In genomic region chr2:86105969-86106945, GRCh38 we compare ENCODE assay signal across 1 cellular context.
TF ChIP-seq lines count a peak whose summit lies in the region.

Gene PTCD3, plus strand, starts transcription at chr2:86106235. Its CDS starts 13 bp downstream, at chr2:86106248.

TF ChIP-seq in K562, 482 proteins besides CTCF, POLR2A, EP300 and RAD21 (continued from another document and continues in another):
- TF ChIP-seq SREBF1 (IDR thresholded peaks at IDR 0.05; ENCODE audit: borderline replicate concordance, low read depth, low read length) (peak; percentile 31; the same call in 1 of the 2 replicates), JUND (IDR thresholded peaks at IDR 0.05; ENCODE audit: borderline replicate concordance, low read depth, low read length) (peak; percentile 95), JUND (tag; IDR thresholded peaks at IDR 0.05; ENCODE audit: borderline replicate concordance, low read depth, low read length) (no peak; the same call in 2 of the 3 replicates), GTF2E2 (tag; IDR thresholded peaks at IDR 0.05) (peak; percentile 72; the same call in 1 of the 2 replicates), PRPF4 (IDR thresholded peaks at IDR 0.05; ENCODE audit: insufficient read depth, low read depth, low read length, poor library complexity, severe bottlenecking) (no peak), NELFE (IDR thresholded peaks at IDR 0.05; ENCODE audit: insufficient read depth, insufficient read length) (no peak), NEUROD1 (IDR thresholded peaks at IDR 0.05; ENCODE audit: borderline replicate concordance, low read depth, low read length, partially characterized antibody) (peak; percentile 83), POLR3A (IDR thresholded peaks at IDR 0.05; ENCODE audit: borderline replicate concordance, extremely low read depth, insufficient read depth, insufficient read length) (no peak), NR3C1 (CRISPR knock-in tag; IDR thresholded peaks at IDR 0.05) (no peak), ZBTB26 (CRISPR knock-in tag; IDR thresholded peaks at IDR 0.05) (no peak), STAT5A (IDR thresholded peaks at IDR 0.05; ENCODE audit: borderline replicate concordance, low read length) (no peak), HMGXB4 (CRISPR knock-in tag; IDR thresholded peaks at IDR 0.05) (no peak; the same call in 1 of the 2 replicates), KLF10 (CRISPR knock-in tag; IDR thresholded peaks at IDR 0.05) (no peak), KAT2B (IDR thresholded peaks at IDR 0.05; ENCODE audit: low read depth, low read length) (no peak), RUNX1 (IDR thresholded peaks at IDR 0.05; ENCODE audit: low read depth) (no peak), ZNF583 (CRISPR knock-in tag; IDR thresholded peaks at IDR 0.05) (no peak), IFI16 (CRISPR knock-in tag; IDR thresholded peaks at IDR 0.05) (no peak), GTF2F1 (IDR thresholded peaks at IDR 0.05; ENCODE audit: low read depth, low read length) (peak; percentile 78), TAF15 (IDR thresholded peaks at IDR 0.05; ENCODE audit: low read depth, low read length) (no peak), PTRF (tag; IDR thresholded peaks at IDR 0.05) (no peak), ATF1 (CRISPR knock-in tag; IDR thresholded peaks at IDR 0.05) (no peak), ATF1 (tag; IDR thresholded peaks at IDR 0.05) (peak; percentile 94), HCFC1 (IDR thresholded peaks at IDR 0.05; ENCODE audit: low read depth, low read length) (peak; percentile 69; the same call in 1 of the 2 replicates), LEF1 (IDR thresholded peaks at IDR 0.05) (no peak), ZNF57 (CRISPR knock-in tag; IDR thresholded peaks at IDR 0.05) (no peak), PPARD (CRISPR knock-in tag; IDR thresholded peaks at IDR 0.05) (no peak), DNMT1 (IDR thresholded peaks at IDR 0.05) (no peak), DIDO1 (tag; IDR thresholded peaks at IDR 0.05; ENCODE audit: low read depth) (no peak), DMBX1 (CRISPR knock-in tag; IDR thresholded peaks at IDR 0.05; ENCODE audit: borderline replicate concordance) (no peak), CBFB (CRISPR knock-in tag; IDR thresholded peaks at IDR 0.05) (0 out of 2 replicates have a peak, but pooled peaks have one; percentile 20), RCOR1 (IDR thresholded peaks at IDR 0.05; ENCODE audit: borderline replicate concordance in 1 of 2, low read depth in 2 of 2, low read length in 2 of 2) (peak in 1 of 2 experiments; percentile 25; a peak in 1 of 4 replicates), FOS (IDR thresholded peaks at IDR 0.05; ENCODE audit: extremely low read depth, insufficient read length) (no peak), ESRRA (IDR thresholded peaks at IDR 0.05; ENCODE audit: borderline replicate concordance, low read depth) (peak; percentile 91), POU5F1 (IDR thresholded peaks at IDR 0.05; ENCODE audit: borderline replicate concordance, low read depth, low read length, partially characterized antibody) (no peak), PRDM10 (IDR thresholded peaks at IDR 0.05; ENCODE audit: partially characterized antibody) (peak; percentile 100), CHD2 (IDR thresholded peaks at IDR 0.05; ENCODE audit: low read depth, low read length) (no peak; the same call in 1 of the 2 replicates), RNF219 (CRISPR knock-in tag; IDR thresholded peaks at IDR 0.05) (no peak), BCLAF1 (IDR thresholded peaks at IDR 0.05; ENCODE audit: borderline replicate concordance in 1 of 2, control insufficient read depth in 1 of 2, low read depth in 2 of 2, low read length in 1 of 2) (peak in 1 of 2 experiments; percentile 96; a peak in 2 of 4 replicates), U2AF1 (optimal IDR thresholded peaks at IDR 0.05; ENCODE audit: low read depth, low read length) (no peak), GABPB1 (CRISPR knock-in tag; IDR thresholded peaks at IDR 0.05) (no peak), MAFF (IDR thresholded peaks at IDR 0.05; ENCODE audit: low read length) (peak; percentile 78), MAFK (IDR thresholded peaks at IDR 0.05; ENCODE audit: low read length) (no peak; the same call in 1 of the 2 replicates), NCOA4 (IDR thresholded peaks at IDR 0.05; ENCODE audit: partially characterized antibody) (no peak), ZBTB7A (IDR thresholded peaks at IDR 0.05; ENCODE audit: borderline replicate concordance, control insufficient read depth, low read depth, low read length) (no peak), FOXM1 (IDR thresholded peaks at IDR 0.05; ENCODE audit: low read depth) (peak; percentile 85), FOXM1 (CRISPR knock-in tag; IDR thresholded peaks at IDR 0.05; ENCODE audit: low read depth) (no peak), BRD9 (IDR thresholded peaks at IDR 0.05; ENCODE audit: low read depth, partially characterized antibody) (no peak), ZNF184 (CRISPR knock-in tag; IDR thresholded peaks at IDR 0.05) (no peak), ARID3B (CRISPR knock-in tag; IDR thresholded peaks at IDR 0.05; ENCODE audit: borderline replicate concordance) (no peak), ID3 (CRISPR knock-in tag; IDR thresholded peaks at IDR 0.05) (no peak), ID3 (tag; IDR thresholded peaks at IDR 0.05) (0 out of 2 replicates have a peak, but pooled peaks have one; percentile 25), PML (IDR thresholded peaks at IDR 0.05; ENCODE audit: low read length) (peak; percentile 80), ZNF699 (CRISPR knock-in tag; IDR thresholded peaks at IDR 0.05; ENCODE audit: insufficient replicate concordance) (no peak), ZNF384 (IDR thresholded peaks at IDR 0.05; ENCODE audit: low read depth, low read length) (no peak), ARHGAP35 (IDR thresholded peaks at IDR 0.05; ENCODE audit: partially characterized antibody) (no peak), CHD4 (IDR thresholded peaks at IDR 0.05; ENCODE audit: insufficient read depth, insufficient replicate concordance, low read depth, low read length, poor library complexity, severe bottlenecking) (no peak), MYNN (IDR thresholded peaks at IDR 0.05) (no peak), MYNN (CRISPR knock-in tag; IDR thresholded peaks at IDR 0.05) (no peak), NFE2L1 (tag; IDR thresholded peaks at IDR 0.05; ENCODE audit: borderline replicate concordance, low read depth) (no peak), POLR2B (IDR thresholded peaks at IDR 0.05; ENCODE audit: low read depth, partially characterized antibody) (peak; percentile 94), CEBPB (tag; IDR thresholded peaks at IDR 0.05) (peak; percentile 38; the same call in 1 of the 2 replicates), ZNF324 (CRISPR knock-in tag; IDR thresholded peaks at IDR 0.05) (no peak), ZNF165 (CRISPR knock-in tag; IDR thresholded peaks at IDR 0.05; ENCODE audit: borderline replicate concordance) (no peak)
